ENCODE assay signal across 8 cellular contexts in genomic region chr13:91398413-91399188, GRCh38. TPM values are rescaled to one million over a fixed set of nuclear protein-coding genes. Genes with fewer than 3 reads are reported as not detected.
DNase-seq lines count a peak whose midpoint lies in the region; ATAC-seq and TF ChIP-seq lines count a peak whose summit lies in the region.

Gene GPC5, plus strand, starts transcription at chr13:91398621.

- H3K27ac ChIP-seq in endodermal cell (ENCODE audit: low read depth, low read length) = no peak within 1 kb of the TSS

- ATAC-seq in GM19035 (IDR thresholded peaks at IDR 0.05; ENCODE audit: unreplicated experiment) = peak; percentile 94
- ATAC-seq in HG03159 (IDR thresholded peaks at IDR 0.05; ENCODE audit: unreplicated experiment) = peak; percentile 96

- WGBS in endodermal cell (ENCODE audit: insufficient coverage in 1 of 2, insufficient read length in 1 of 2), 2 experiments = 1% methylated on average over 22 to 76 of the region's 76 CpGs

- no peak within 1 kb of the TSS for H3K9ac ChIP-seq in endodermal cell (ENCODE audit: extremely low read depth, low read length, poor library complexity, severe bottlenecking)

- H3K27ac Mint-ChIP-seq in endodermal cell = no peak within 1 kb of the TSS

- H3K36me3 ChIP-seq in endodermal cell (ENCODE audit: control insufficient read depth, insufficient read depth, low read length) = no peaks in the 10 kb centered on the region

- H3K27me3 Mint-ChIP-seq in endodermal cell (ENCODE audit: insufficient read depth) = peaks cover 80% of the 10 kb centered on the region

- H3K4me1 Mint-ChIP-seq in endodermal cell = peaks cover 4% of the 10 kb centered on the region

- H3K4me1 ChIP-seq in endodermal cell (ENCODE audit: control insufficient read depth, insufficient read depth, low read length) = no peaks in the 10 kb centered on the region

- no peaks in the 10 kb centered on the region for H3K9me3 Mint-ChIP-seq in endodermal cell

- H3K27me3 ChIP-seq in endodermal cell (ENCODE audit: control insufficient read depth, insufficient read depth, low read length, poor library complexity, severe bottlenecking) = peaks cover 85% of the 10 kb centered on the region

- no peaks in the 10 kb centered on the region for H3K36me3 Mint-ChIP-seq in endodermal cell (ENCODE audit: low read depth)

- peak within 1 kb of the TSS; percentile 19 for H3K4me3 ChIP-seq in AG09309 (ENCODE audit: control insufficient read depth, low read depth, low read length)
- peak within 1 kb of the TSS; percentile 78 for H3K4me3 ChIP-seq in endodermal cell (ENCODE audit: low read length)

- peak within 1 kb of the TSS; percentile 61 for H3K4me3 Mint-ChIP-seq in endodermal cell

- DNase-seq in AG09309 (ENCODE audit: low read depth) = no peak
- DNase-seq in NCI-H748 (lab: John Stamatoyannopoulos, UW; ENCODE audit: unreplicated experiment) = peak; percentile 75
- peak; percentile 94 for DNase-seq in activated CD8-positive, alpha-beta memory T cell treated with anti-CD3 and anti-CD28 coated beads for 24 hours
- DNase-seq in endodermal cell = peak; percentile 96
- DNase-seq in midbrain (lab: John Stamatoyannopoulos, UW) = peak; percentile 83
- peak; percentile 72 to 76 for DNase-seq in stimulated activated CD8-positive, alpha-beta memory T cell treated with anti-CD3 and anti-CD28 coated beads, Interleukin-2, amount 100 ng/mL, for 48 hours (ENCODE audit: low read depth in 2 of 2)

- TF ChIP-seq CTCF in AG09309 (IDR thresholded peaks at IDR 0.05; ENCODE audit: control insufficient read depth, insufficient read depth, low read depth, low read length, missing control alignments) (no peak), endodermal cell (conservative IDR thresholded peaks at IDR 0.05) (no peak)

- H3K9me3 ChIP-seq in endodermal cell (ENCODE audit: control insufficient read depth, low read length) = no peaks in the 10 kb centered on the region

RNA-seq across cellular contexts. Expression of gene GPC5, which starts in this region (rescaled TPM):
- under 1 TPM; 0.22 to 0.51 TPM for total RNA-seq in endodermal cell
- polyA plus RNA-seq in endodermal cell (2013, experiment 1 of 2) = 0.36 TPM
- polyA plus RNA-seq in endodermal cell (2013, experiment 2 of 2) = 0.70 TPM

Comparison
In these comparisons a context has a peak if more than half of its experiments do, and no peak if none do; other contexts are left out.
1. Peak in DNase-seq and H3K4me3 ChIP-seq in endodermal cell; RNA of the gene not detected or under 1 TPM.